31 cellular contexts compared by ENCODE assay signal in the genomic region with DNA sequence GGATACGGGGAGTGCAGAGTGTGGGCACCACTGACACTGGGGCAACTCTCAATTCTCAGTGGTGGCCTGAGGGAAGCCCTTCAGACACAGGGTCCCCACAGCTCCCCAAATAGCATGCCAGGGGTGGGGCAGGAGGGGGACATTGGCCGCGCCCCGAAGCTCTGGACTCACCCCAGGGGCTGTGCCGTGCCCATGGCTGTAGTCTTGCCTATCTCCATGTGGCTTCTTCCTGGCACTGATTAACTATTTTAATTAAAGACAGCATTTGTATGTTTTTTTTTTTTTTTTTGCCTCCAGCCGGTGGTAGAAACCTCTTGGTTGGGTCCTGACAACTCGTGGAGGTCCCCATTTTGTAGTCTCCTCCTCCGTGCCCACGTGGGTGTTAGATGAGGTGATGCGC. TPM values are rescaled to one million over a fixed set of nuclear protein-coding genes. Genes with fewer than 3 reads are reported as not detected.
DNase-seq lines count a peak whose midpoint lies in the region; ATAC-seq and TF ChIP-seq lines count a peak whose summit lies in the region.
"Had no signal": no experiment of that assay in that cellular context is flagged by ENCODE, and none has a peak within 500 bp of the region (broad histone marks: within the 10 kb centered on the region; RNA-seq: fewer than 3 reads in every experiment).

No MANE protein-coding gene starts in this region.

- DNase-seq in activated T-cell treated with anti-CD3 and anti-CD28 coated beads, Interleukin-2, amount 50 U/mL, for 24 hours: no peak
- no peak for DNase-seq in activated T-cell treated with anti-CD3 and anti-CD28 coated beads, Interleukin-2, amount 50 U/mL, for 72 hours
- DNase-seq in central memory CD8-positive, alpha-beta T cell (ENCODE audit: low spot score in 2 of 2): no peak
- DNase-seq in natural killer cell (no peak), vagina (ENCODE audit: extremely low spot score in 2 of 2) (no peak), islet precursor cell (no peak), NCI-H2227 treated with DMSO at 0.1 percent for 48 hours (lab: John Stamatoyannopoulos, UW) (no peak)
- DNase-seq: 8988T; activated B cell treated with CpG ODN at 0.5 μM for 24 hours; activated CD8-positive, alpha-beta memory T cell treated with anti-CD3 and anti-CD28 coated beads, Interleukin-2, amount 50 U/mL, for 4 hours; Caco-2; central memory CD4-positive, alpha-beta T cell; dermis blood vessel endothelial cell; GDM1; HCEC 1CT; hypothalamus; left lung; mesendoderm; NCI-H1417 treated with DMSO at 0.1 percent for 48 hours; NCI-H2081; NCI-H226; NCI-H69; ovary; SHP77 treated with DMSO at 0.1 percent for 48 hours; stimulated activated CD4-positive, alpha-beta T cell treated with anti-CD3 and anti-CD28 coated beads, Interleukin-1b, Interleukin-23, amount 100 ng/mL, for 48 hours; substantia nigra; T-helper 9 cell had no signal

- H3K27ac Mint-ChIP-seq in activated T-cell treated with anti-CD3 and anti-CD28 coated beads, Interleukin-2, amount 50 U/mL, for 24 hours: peak overlapping the region; percentile 75
- H3K27ac Mint-ChIP-seq in activated T-cell treated with anti-CD3 and anti-CD28 coated beads, Interleukin-2, amount 50 U/mL, for 72 hours: no peak overlapping the region
- peak overlapping the region; percentile 86 for H3K27ac Mint-ChIP-seq in central memory CD8-positive, alpha-beta T cell (ENCODE audit: low read depth)
- peak overlapping the region; percentile 84 to 86 for H3K27ac Mint-ChIP-seq in natural killer cell

- intact Hi-C loops in natural killer cell (cut with micrococcal nuclease) (no loop called here), vagina (cut with DNase I) (no loop called here)

- H3K36me3 ChIP-seq in vagina: no peaks in the 10 kb centered on the region
- H3K36me3 ChIP-seq: left lung, ovary had no signal

- H3K4me3 ChIP-seq in vagina: no peak overlapping the region
- H3K4me3 ChIP-seq: left lung, ovary, smooth muscle cell had no signal

- TF ChIP-seq CTCF in natural killer cell (IDR thresholded peaks at IDR 0.05) (no peak), vagina (IDR thresholded peaks at IDR 0.05) (no peak)

- H3K9me3 Mint-ChIP-seq in activated T-cell treated with anti-CD3 and anti-CD28 coated beads, Interleukin-2, amount 50 U/mL, for 24 hours: no peaks in the 10 kb centered on the region
- no peaks in the 10 kb centered on the region for H3K9me3 Mint-ChIP-seq in activated T-cell treated with anti-CD3 and anti-CD28 coated beads, Interleukin-2, amount 50 U/mL, for 72 hours
- H3K9me3 Mint-ChIP-seq in central memory CD8-positive, alpha-beta T cell: no peaks in the 10 kb centered on the region
- H3K9me3 Mint-ChIP-seq in natural killer cell: no peaks in the 10 kb centered on the region
- H3K9me3 Mint-ChIP-seq: activated B cell treated with CpG ODN at 0.5 μM for 24 hours had no signal

- peaks cover 52% of the 10 kb centered on the region for H3K4me1 ChIP-seq in vagina
- H3K4me1 ChIP-seq: Caco-2 had no signal

- no peak for ATAC-seq in activated T-cell treated with anti-CD3 and anti-CD28 coated beads, Interleukin-2, amount 50 U/mL, for 72 hours (replicated peaks in 1 of 2)
- no peak for ATAC-seq in central memory CD8-positive, alpha-beta T cell (replicated peaks; ENCODE audit: extremely low read depth, poor library complexity, severe bottlenecking)
- ATAC-seq in natural killer cell (no peak), GM18498 (IDR thresholded peaks at IDR 0.05; ENCODE audit: unreplicated experiment) (no peak)
- ATAC-seq: left lung had no signal

- no peaks in the 10 kb centered on the region for H3K27me3 Mint-ChIP-seq in activated T-cell treated with anti-CD3 and anti-CD28 coated beads, Interleukin-2, amount 50 U/mL, for 24 hours
- no peaks in the 10 kb centered on the region for H3K27me3 Mint-ChIP-seq in activated T-cell treated with anti-CD3 and anti-CD28 coated beads, Interleukin-2, amount 50 U/mL, for 72 hours (ENCODE audit: low read depth)
- H3K27me3 Mint-ChIP-seq in central memory CD8-positive, alpha-beta T cell: no peaks in the 10 kb centered on the region
- no peaks in the 10 kb centered on the region for H3K27me3 Mint-ChIP-seq in natural killer cell (ENCODE audit: low read depth in 2 of 2)
- H3K27me3 Mint-ChIP-seq: activated B cell treated with CpG ODN at 0.5 μM for 24 hours, B cell had no signal

- H3K4me1 Mint-ChIP-seq in activated T-cell treated with anti-CD3 and anti-CD28 coated beads, Interleukin-2, amount 50 U/mL, for 24 hours (ENCODE audit: low read depth): peaks cover 87% of the 10 kb centered on the region
- H3K4me1 Mint-ChIP-seq in activated T-cell treated with anti-CD3 and anti-CD28 coated beads, Interleukin-2, amount 50 U/mL, for 72 hours (ENCODE audit: low read depth): peaks cover 47% of the 10 kb centered on the region
- peaks cover 83% of the 10 kb centered on the region for H3K4me1 Mint-ChIP-seq in central memory CD8-positive, alpha-beta T cell
- H3K4me1 Mint-ChIP-seq in natural killer cell: peaks cover 68 to 79% of the 10 kb centered on the region in 2 donors

- H3K27me3 ChIP-seq in vagina: no peaks in the 10 kb centered on the region
- H3K27me3 ChIP-seq: left lung, ovary had no signal

- H3K27ac ChIP-seq in vagina: peak overlapping the region; percentile 13
- H3K27ac ChIP-seq: KMS-11, ovary had no signal

- no peaks in the 10 kb centered on the region for H3K9me3 ChIP-seq in vagina
- H3K9me3 ChIP-seq: Caco-2, left lung, ovary had no signal

- peaks cover 69% of the 10 kb centered on the region for H3K36me3 Mint-ChIP-seq in activated T-cell treated with anti-CD3 and anti-CD28 coated beads, Interleukin-2, amount 50 U/mL, for 24 hours (ENCODE audit: low read depth)
- H3K36me3 Mint-ChIP-seq in activated T-cell treated with anti-CD3 and anti-CD28 coated beads, Interleukin-2, amount 50 U/mL, for 72 hours (ENCODE audit: insufficient read depth in 2 of 2): peaks cover 0 to 3% of the 10 kb centered on the region in 2 donors
- peaks cover 11% of the 10 kb centered on the region for H3K36me3 Mint-ChIP-seq in central memory CD8-positive, alpha-beta T cell (ENCODE audit: insufficient read depth)
- no peaks in the 10 kb centered on the region for H3K36me3 Mint-ChIP-seq in natural killer cell

- no peak for TF ChIP-seq POLR2A in vagina (IDR thresholded peaks at IDR 0.05)

- no peak overlapping the region for H3K4me3 Mint-ChIP-seq in activated T-cell treated with anti-CD3 and anti-CD28 coated beads, Interleukin-2, amount 50 U/mL, for 24 hours
- H3K4me3 Mint-ChIP-seq in activated T-cell treated with anti-CD3 and anti-CD28 coated beads, Interleukin-2, amount 50 U/mL, for 72 hours: no peak overlapping the region
- H3K4me3 Mint-ChIP-seq in central memory CD8-positive, alpha-beta T cell: peak overlapping the region; percentile 11
- no peak overlapping the region for H3K4me3 Mint-ChIP-seq in natural killer cell
- H3K4me3 Mint-ChIP-seq: activated B cell treated with CpG ODN at 0.5 μM for 24 hours, B cell had no signal

RNA-seq across cellular contexts. Expression of a gene that starts 23.3 kb away (rescaled TPM):
- total RNA-seq in activated T-cell treated with anti-CD3 and anti-CD28 coated beads, Interleukin-2, amount 50 U/mL, for 72 hours: 100 to 1,000 TPM; 100 to 126 TPM
- 100 to 1,000 TPM; 209 to 232 (median 230) TPM for total RNA-seq in natural killer cell
- total RNA-seq in vagina: 49.6 TPM
